22 cellular contexts compared by ENCODE assay signal in genomic region chr7:4805110-4805978, GRCh38. TPM values are rescaled to one million over a fixed set of nuclear protein-coding genes. Genes with fewer than 3 reads are reported as not detected.
"Had no signal": no experiment of that assay in that cellular context is flagged by ENCODE, and none has a peak within 500 bp of the region (broad histone marks: within the 10 kb centered on the region; RNA-seq: fewer than 3 reads in every experiment).

No MANE protein-coding gene starts in this region.

- H3K4me1 ChIP-seq: pancreas, psoas muscle, right atrium auricular region, transverse colon had no signal

- H3K36me3 ChIP-seq: pancreas, right atrium auricular region, transverse colon had no signal

- H3K27me3 ChIP-seq: pancreas, right atrium auricular region had no signal

- H3K9me3 ChIP-seq: heart right ventricle, pancreas, psoas muscle, right atrium auricular region, transverse colon had no signal

- H3K27ac ChIP-seq: heart right ventricle, pancreas, psoas muscle, right atrium auricular region, transverse colon, WERI-Rb-1 had no signal

- H3K4me3 ChIP-seq: heart right ventricle, pancreas, psoas muscle, right atrium auricular region, transverse colon had no signal

- FAIRE-seq: endometrium, kidney, pancreas, TTC549 had no signal

- ATAC-seq: activated CD8-positive, alpha-beta T cell treated with anti-CD3 and anti-CD28 coated beads, Interleukin-2, amount 10 ng/mL, durations not matched to agents 7 days and 5 days; activated naive CD8-positive, alpha-beta T cell treated with anti-CD3 and anti-CD28 coated beads, Interleukin-2, amount 50 U/mL, for 24 hours; natural killer cell; pancreas; T-cell had no signal

- DNase-seq: activated CD4-positive, alpha-beta T cell treated with anti-CD3 and anti-CD28 coated beads, Interleukin-2, amount 50 U/mL, for 1 hour; activated CD4-positive, CD25-positive, alpha-beta regulatory T cell treated with anti-CD3 and anti-CD28 coated beads, Interleukin-2, amount 50 U/mL, for 72 hours; activated CD8-positive, alpha-beta T cell treated with anti-CD3 and anti-CD28 coated beads, Interleukin-2, amount 10 ng/mL, durations not matched to agents 7 days and 5 days; activated gamma-delta T cell; activated naive CD4-positive, alpha-beta T cell treated with anti-CD3 and anti-CD28 coated beads, Interleukin-2, amount 50 U/mL, for 16 hours; activated naive CD8-positive, alpha-beta T cell treated with anti-CD3 and anti-CD28 coated beads, Interleukin-2, amount 50 U/mL, for 24 hours; heart right ventricle; kidney; natural killer cell; psoas muscle; stimulated activated CD4-positive, alpha-beta T cell treated with anti-CD3 and anti-CD28 coated beads, Interleukin-12 subunit alpha, Interleukin-12 subunit beta, amount 100 ng/mL, for 4 hours; stimulated activated CD4-positive, alpha-beta T cell treated with anti-CD3 and anti-CD28 coated beads, Interleukin-4, amount 100 ng/mL, for 4 hours; T-cell; transverse colon; WERI-Rb-1 had no signal

RNA-seq across cellular contexts. Expression of gene PAPOLB, which starts 56.5 kb away (rescaled TPM):
- total RNA-seq: activated T-helper 1 cell treated with anti-CD3 and anti-CD28 coated beads, Interleukin-12 subunit alpha, Interleukin-12 subunit beta, Interleukin-2, Interleukin-4 antibody, amounts not matched to agents 30 ng/mL and 10 ng/mL and 1 ng/mL, durations not matched to agents 14 hours and 24 hours and 36 hours; epithelial cell of proximal tubule; fibroblast of villous mesenchyme; T-cell had no signal
- polyA plus RNA-seq: pancreas had no signal
